ENCODE assay signal across 1 cellular context in the genomic region with DNA sequence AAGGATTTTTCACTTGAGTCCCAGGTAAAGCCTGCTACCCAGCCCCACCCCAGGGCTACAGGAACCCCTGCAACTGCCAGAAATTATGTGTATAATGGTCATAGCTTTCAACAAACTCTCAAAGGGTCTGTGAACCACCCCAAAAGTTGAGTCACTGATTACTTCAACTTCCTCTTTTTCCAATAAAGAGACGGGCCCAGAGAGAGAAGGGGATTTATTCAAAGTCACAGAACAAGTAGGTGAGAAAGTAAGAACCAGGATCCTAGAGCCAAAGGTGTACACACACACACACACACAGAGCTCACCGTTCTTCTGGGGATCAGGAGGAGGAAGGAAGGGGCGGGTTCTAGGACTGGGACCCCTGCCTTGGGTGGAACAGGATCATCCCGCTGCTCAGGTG.
TF ChIP-seq lines count a peak whose summit lies in the region.

No MANE protein-coding gene starts in this region.

TF ChIP-seq in GM12878, 131 proteins besides CTCF, POLR2A, EP300 and RAD21 (continued from another document):
- TF ChIP-seq, protein P1, sequence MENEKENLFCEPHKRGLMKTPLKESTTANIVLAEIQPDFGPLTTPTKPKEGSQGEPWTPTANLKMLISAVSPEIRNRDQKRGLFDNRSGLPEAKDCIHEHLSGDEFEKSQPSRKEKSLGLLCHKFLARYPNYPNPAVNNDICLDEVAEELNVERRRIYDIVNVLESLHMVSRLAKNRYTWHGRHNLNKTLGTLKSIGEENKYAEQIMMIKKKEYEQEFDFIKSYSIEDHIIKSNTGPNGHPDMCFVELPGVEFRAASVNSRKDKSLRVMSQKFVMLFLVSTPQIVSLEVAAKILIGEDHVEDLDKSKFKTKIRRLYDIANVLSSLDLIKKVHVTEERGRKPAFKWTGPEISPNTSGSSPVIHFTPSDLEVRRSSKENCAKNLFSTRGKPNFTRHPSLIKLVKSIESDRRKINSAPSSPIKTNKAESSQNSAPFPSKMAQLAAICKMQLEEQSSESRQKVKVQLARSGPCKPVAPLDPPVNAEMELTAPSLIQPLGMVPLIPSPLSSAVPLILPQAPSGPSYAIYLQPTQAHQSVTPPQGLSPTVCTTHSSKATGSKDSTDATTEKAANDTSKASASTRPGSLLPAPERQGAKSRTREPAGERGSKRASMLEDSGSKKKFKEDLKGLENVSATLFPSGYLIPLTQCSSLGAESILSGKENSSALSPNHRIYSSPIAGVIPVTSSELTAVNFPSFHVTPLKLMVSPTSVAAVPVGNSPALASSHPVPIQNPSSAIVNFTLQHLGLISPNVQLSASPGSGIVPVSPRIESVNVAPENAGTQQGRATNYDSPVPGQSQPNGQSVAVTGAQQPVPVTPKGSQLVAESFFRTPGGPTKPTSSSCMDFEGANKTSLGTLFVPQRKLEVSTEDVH (IDR thresholded peaks at IDR 0.05; ENCODE audit: low read depth, partially characterized antibody): no peak
- peak; percentile 65 for TF ChIP-seq MTA2 (IDR thresholded peaks at IDR 0.05; ENCODE audit: low read depth)
